8 cellular contexts compared by ENCODE assay signal in genomic region chr2:55231546-55232083, GRCh38. TPM values are rescaled to one million over a fixed set of nuclear protein-coding genes. Genes with fewer than 3 reads are reported as not detected.
DNase-seq lines count a peak whose midpoint lies in the region; ATAC-seq and TF ChIP-seq lines count a peak whose summit lies in the region.

No MANE protein-coding gene starts in this region.

- peak overlapping the region; percentile 97 for H3K56ac ChIP-seq in mesendoderm (ENCODE audit: low read length)

- H2BK15ac ChIP-seq in mesendoderm (replicated peaks; ENCODE audit: low read depth): no peak overlapping the region

- H3K36me3 Mint-ChIP-seq in chondrocyte (ENCODE audit: low read depth): peaks cover 14% of the 10 kb centered on the region

- DNase-seq in SKM-1 treated with dmso at 0.1 percent for 144 hours (lab: John Stamatoyannopoulos, UW; ENCODE audit: unreplicated experiment) (peak; percentile 36), SKM-1 (lab: John Stamatoyannopoulos, UW; ENCODE audit: unreplicated experiment) (no peak), NCI-H526 treated with DMSO at 0.1 percent for 48 hours (lab: John Stamatoyannopoulos, UW) (peak; percentile 46), chondrocyte (ENCODE audit: low spot score) (no peak), mesendoderm (no peak), uterus (no peak)
- no peak for DNase-seq in NK-92 treated with Interleukin-12 subunit alpha and Interleukin-12 subunit beta, amount 100 ng/mL, for 24 hours (lab: John Stamatoyannopoulos, UW)

- H2AK5ac ChIP-seq in mesendoderm (ENCODE audit: low read length): no peak overlapping the region

- peak overlapping the region; percentile 83 for H3K18ac ChIP-seq in mesendoderm (ENCODE audit: low read length)

- no peaks in the 10 kb centered on the region for H3K9me3 Mint-ChIP-seq in chondrocyte (ENCODE audit: low read depth)

- H3K23ac ChIP-seq in mesendoderm (ENCODE audit: low read length): no peak overlapping the region

- peak overlapping the region; percentile 67 for H4K8ac ChIP-seq in mesendoderm (ENCODE audit: low read depth, low read length)

- H3K27me3 Mint-ChIP-seq in chondrocyte (ENCODE audit: low read depth): no peaks in the 10 kb centered on the region

- TF ChIP-seq CTCF in chondrocyte (IDR thresholded peaks at IDR 0.05) (no peak), uterus (IDR thresholded peaks at IDR 0.05) (no peak)

- H3K4me2 ChIP-seq in mesendoderm (ENCODE audit: low read length): peak overlapping the region; percentile 20

- H3K27ac ChIP-seq in mesendoderm (ENCODE audit: low read depth, low read length): peak overlapping the region; percentile 95
- peak overlapping the region; percentile 97 for H3K27ac ChIP-seq in uterus

- no peaks in the 10 kb centered on the region for H3K9me3 ChIP-seq in uterus

- H3K79me2 ChIP-seq in mesendoderm (ENCODE audit: control insufficient read depth, insufficient read depth, low read length): peaks cover 34% of the 10 kb centered on the region

- peak overlapping the region; percentile 97 for H3K27ac Mint-ChIP-seq in chondrocyte (ENCODE audit: unreplicated experiment)

- peak overlapping the region; percentile 89 for H3K4me3 ChIP-seq in mesendoderm (ENCODE audit: low read length)
- H3K4me3 ChIP-seq in uterus: peak overlapping the region; percentile 80 to 96

- H3K27me3 ChIP-seq in mesendoderm (ENCODE audit: insufficient read depth, low read length, poor library complexity) (no peaks in the 10 kb centered on the region), uterus (no peaks in the 10 kb centered on the region)

- peaks cover 17% of the 10 kb centered on the region for H3K79me1 ChIP-seq in mesendoderm (ENCODE audit: low read length)

- peak overlapping the region; percentile 91 for H2BK5ac ChIP-seq in mesendoderm (ENCODE audit: low read length)

- H3K4me1 Mint-ChIP-seq in chondrocyte (ENCODE audit: low read depth): peaks cover 61% of the 10 kb centered on the region

- peak overlapping the region; percentile 83 for H3K9ac ChIP-seq in mesendoderm (ENCODE audit: low read length)

- no CpG with 5 or more reads among the region's 13 CpGs for WGBS in mesendoderm (ENCODE audit: extremely low coverage, insufficient coverage, low lambda C conversion rate)

- no peak overlapping the region for H4K5ac ChIP-seq in mesendoderm (ENCODE audit: low read length)

- H3K4ac ChIP-seq in mesendoderm (ENCODE audit: low read depth, low read length): peak overlapping the region; percentile 20

- no peak for ATAC-seq in GM21576 (IDR thresholded peaks at IDR 0.05; ENCODE audit: unreplicated experiment)

- H3K4me1 ChIP-seq in mesendoderm (ENCODE audit: control insufficient read depth, low read depth, low read length) (no peaks in the 10 kb centered on the region), uterus (peaks cover 4 to 5% of the 10 kb centered on the region in 2 donors)

- H3K36me3 ChIP-seq in mesendoderm (ENCODE audit: control insufficient read depth, insufficient read depth, low read length): peaks cover 8% of the 10 kb centered on the region
- no peaks in the 10 kb centered on the region for H3K36me3 ChIP-seq in uterus

- no peak for TF ChIP-seq POLR2A in uterus (IDR thresholded peaks at IDR 0.05)

- intact Hi-C loops in uterus (cut with DNase I; ENCODE audit: low total_unique reads): no loop called here

- peak overlapping the region; percentile 93 for H3K4me3 Mint-ChIP-seq in chondrocyte (ENCODE audit: unreplicated experiment)

- H2BK120ac ChIP-seq in mesendoderm (ENCODE audit: low read depth, low read length): no peak overlapping the region

RNA-seq across cellular contexts. Expression of gene CLHC1, which starts 0.5 kb away (rescaled TPM):
- total RNA-seq in chondrocyte (15.6 to 19.7 TPM (median 16.5 TPM) in 3 replicates), uterus (10 to 100 TPM in 2 of 4 donors, 1 to 10 TPM in 1, under 1 TPM in 1; 0.51 to 52.7 (median 13.2) TPM)
- 5.4 TPM for polyA plus RNA-seq in mesendoderm (2013, experiment 1 of 2)
- polyA plus RNA-seq in mesendoderm (2013, experiment 2 of 2): 5.3 TPM

RNA-seq across cellular contexts. Expression of gene RPS27A, which starts 0.9 kb away (rescaled TPM):
- total RNA-seq in chondrocyte: 545 to 650 TPM (median 580 TPM) in 3 replicates
- polyA plus RNA-seq in mesendoderm (2013, experiment 1 of 2): 3,326 TPM
- 3,454 TPM for polyA plus RNA-seq in mesendoderm (2013, experiment 2 of 2)
- 1,000 to 10,000 TPM; 1,126 to 5,133 (median 1,477) TPM for total RNA-seq in uterus

RNA-seq across cellular contexts. Expression of gene MTIF2, which starts 37.4 kb away (rescaled TPM):
- 18.3 to 20.6 TPM (median 20.5 TPM) in 3 replicates for total RNA-seq in chondrocyte
- polyA plus RNA-seq in mesendoderm (2013, experiment 1 of 2): 31.4 TPM
- polyA plus RNA-seq in mesendoderm (2013, experiment 2 of 2): 31.5 TPM
- total RNA-seq in uterus: 10 to 100 TPM in 3 of 4 donors, 1 to 10 TPM in 1; 1.8 to 29.4 (median 12.8) TPM

Comparison
In these comparisons a context has a peak if more than half of its experiments do, and no peak if none do; other contexts are left out.
1. DNase-seq: peak in SKM-1 treated with dmso at 0.1 percent for 144 hours (single experiment) and NCI-H526 treated with DMSO at 0.1 percent for 48 hours (single experiment); none in SKM-1 (single experiment), chondrocyte (single experiment), mesendoderm (single experiment), uterus (0 of 2) and NK-92 treated with Interleukin-12 subunit alpha and Interleukin-12 subunit beta, amount 100 ng/mL, for 24 hours (single experiment).